Comparison of ENCODE assay signal across 8 cellular contexts in genomic region chr4:186105721-186106335, GRCh38. TPM values are rescaled to one million over a fixed set of nuclear protein-coding genes. Genes with fewer than 3 reads are reported as not detected.
DNase-seq lines count a peak whose midpoint lies in the region; TF ChIP-seq lines count a peak whose summit lies in the region.

No MANE protein-coding gene starts in this region.

- no peaks in the 10 kb centered on the region for H3K4me1 Mint-ChIP-seq in activated T-helper 1 cell treated with anti-CD3 and anti-CD28 coated beads, Interleukin-12 subunit alpha, Interleukin-12 subunit beta, Interleukin-2, Interleukin-4 antibody, amounts not matched to agents 30 ng/mL and 10 ng/mL and 1 ng/mL, durations not matched to agents 14 hours and 24 hours and 36 hours (ENCODE audit: low read depth)

- no peak overlapping the region for H3K27ac ChIP-seq in iPS-20b (ENCODE audit: low read length)
- peak overlapping the region in 1 of 8 donors; percentile 13 for H3K27ac ChIP-seq in spleen

- H3K9ac ChIP-seq in iPS-20b (ENCODE audit: low read depth, low read length) = peak overlapping the region; percentile 47; the same call in 1 of the 2 replicates

- H3K4me1 ChIP-seq in HAP-1 (peaks cover 21% of the 10 kb centered on the region), iPS-20b (ENCODE audit: insufficient read depth, low read length) (peaks cover 8% of the 10 kb centered on the region; the same call in 1 of the 2 replicates), spleen (peaks cover 0 to 17% (median 12%) of the 10 kb centered on the region in 6 donors)

- H3K27ac Mint-ChIP-seq in activated T-helper 1 cell treated with anti-CD3 and anti-CD28 coated beads, Interleukin-12 subunit alpha, Interleukin-12 subunit beta, Interleukin-2, Interleukin-4 antibody, amounts not matched to agents 30 ng/mL and 10 ng/mL and 1 ng/mL, durations not matched to agents 14 hours and 24 hours and 36 hours = no peak overlapping the region

- in situ Hi-C loops in HAP-1 (cut with MboI; ENCODE audit: low sequenced_read_pairs) = no loop called here

- H3K9me3 ChIP-seq in HAP-1 (no peaks in the 10 kb centered on the region), iPS-20b (ENCODE audit: insufficient read depth, low read depth, low read length) (no peaks in the 10 kb centered on the region), spleen (no peaks in the 10 kb centered on the region)

- no peak for TF ChIP-seq CTCF in spleen (IDR thresholded peaks at IDR 0.05 in 8 of 11, conservative IDR thresholded peaks at IDR 0.05 in 3 of 11)

- DNase-seq in DMS53 (lab: John Stamatoyannopoulos, UW) = peak; percentile 87
- DNase-seq in HAP-1 (ENCODE audit: low spot score in 2 of 2) = peak; percentile 17 to 56
- no peak for DNase-seq in activated T-helper 1 cell treated with anti-CD3 and anti-CD28 coated beads, Interleukin-12 subunit alpha, Interleukin-12 subunit beta, Interleukin-2, Interleukin-4 antibody, amounts not matched to agents 30 ng/mL and 10 ng/mL and 1 ng/mL, durations not matched to agents 14 hours and 24 hours and 36 hours (ENCODE audit: low spot score)
- no peak for DNase-seq in spleen
- DNase-seq in amniotic stem cell (lab: John Stamatoyannopoulos, UW) = no peak
- DNase-seq in middle frontal gyrus (ENCODE audit: extremely low spot score, low spot score) = no peak
- no peak for DNase-seq in NCI-H226

- H3K9me3 Mint-ChIP-seq in activated T-helper 1 cell treated with anti-CD3 and anti-CD28 coated beads, Interleukin-12 subunit alpha, Interleukin-12 subunit beta, Interleukin-2, Interleukin-4 antibody, amounts not matched to agents 30 ng/mL and 10 ng/mL and 1 ng/mL, durations not matched to agents 14 hours and 24 hours and 36 hours = no peaks in the 10 kb centered on the region

- peak overlapping the region; percentile 40 for H3K4me3 ChIP-seq in HAP-1
- H3K4me3 ChIP-seq in iPS-20b (ENCODE audit: low read length) = peak overlapping the region; percentile 61
- peak overlapping the region; percentile 33 to 71 (median 43) for H3K4me3 ChIP-seq in spleen

- H3K27me3 ChIP-seq in HAP-1 (ENCODE audit: low read depth) (no peaks in the 10 kb centered on the region), iPS-20b (ENCODE audit: insufficient read depth, low read length) (peaks cover 42% of the 10 kb centered on the region), spleen (replicated peaks in 1 of 7) (peaks cover 4 to 73% (median 23%) of the 10 kb centered on the region in 7 donors)

- H3K36me3 Mint-ChIP-seq in activated T-helper 1 cell treated with anti-CD3 and anti-CD28 coated beads, Interleukin-12 subunit alpha, Interleukin-12 subunit beta, Interleukin-2, Interleukin-4 antibody, amounts not matched to agents 30 ng/mL and 10 ng/mL and 1 ng/mL, durations not matched to agents 14 hours and 24 hours and 36 hours (ENCODE audit: low read depth) = no peaks in the 10 kb centered on the region

- WGBS in spleen, 5 donors = 49 to 54% (median 51%) methylated on average over 8 of the region's 8 CpGs

- no peaks in the 10 kb centered on the region for H3K36me3 ChIP-seq in HAP-1 (replicated peaks)
- no peaks in the 10 kb centered on the region for H3K36me3 ChIP-seq in iPS-20b (ENCODE audit: insufficient read depth, low read depth, low read length)
- H3K36me3 ChIP-seq in spleen = no peaks in the 10 kb centered on the region

- intact Hi-C loops in activated T-helper 1 cell treated with anti-CD3 and anti-CD28 coated beads, Interleukin-12 subunit alpha, Interleukin-12 subunit beta, Interleukin-2, Interleukin-4 antibody, amounts not matched to agents 30 ng/mL and 10 ng/mL and 1 ng/mL, durations not matched to agents 14 hours and 24 hours and 36 hours (cut with micrococcal nuclease) = no loop called here
- intact Hi-C loops in spleen (cut with DNase I; ENCODE audit: low total_unique reads) = no loop called here

- no peak for TF ChIP-seq POLR2A in spleen (IDR thresholded peaks at IDR 0.05)

- H3K27me3 Mint-ChIP-seq in activated T-helper 1 cell treated with anti-CD3 and anti-CD28 coated beads, Interleukin-12 subunit alpha, Interleukin-12 subunit beta, Interleukin-2, Interleukin-4 antibody, amounts not matched to agents 30 ng/mL and 10 ng/mL and 1 ng/mL, durations not matched to agents 14 hours and 24 hours and 36 hours (ENCODE audit: insufficient read depth) = peaks cover 43% of the 10 kb centered on the region

- peak overlapping the region; percentile 54 for H3K4me3 Mint-ChIP-seq in activated T-helper 1 cell treated with anti-CD3 and anti-CD28 coated beads, Interleukin-12 subunit alpha, Interleukin-12 subunit beta, Interleukin-2, Interleukin-4 antibody, amounts not matched to agents 30 ng/mL and 10 ng/mL and 1 ng/mL, durations not matched to agents 14 hours and 24 hours and 36 hours

RNA-seq across cellular contexts. Expression of gene FAM149A, which starts 1.3 kb away (rescaled TPM):
- total RNA-seq in activated T-helper 1 cell treated with anti-CD3 and anti-CD28 coated beads, Interleukin-12 subunit alpha, Interleukin-12 subunit beta, Interleukin-2, Interleukin-4 antibody, amounts not matched to agents 30 ng/mL and 10 ng/mL and 1 ng/mL, durations not matched to agents 14 hours and 24 hours and 36 hours = 0.61 TPM in 1 of 2 replicates, not detected in the other
- total RNA-seq in spleen = 1 to 10 TPM; 2.2 to 7.3 (median 3.5) TPM
- polyA plus RNA-seq in spleen = 1 to 10 TPM in 2 of 3 donors, under 1 TPM in 1; 0.61 to 1.7 (median 1.3) TPM

RNA-seq across cellular contexts. Expression of gene TLR3, which starts 36.9 kb away (rescaled TPM):
- not detected in 2 replicates for total RNA-seq in activated T-helper 1 cell treated with anti-CD3 and anti-CD28 coated beads, Interleukin-12 subunit alpha, Interleukin-12 subunit beta, Interleukin-2, Interleukin-4 antibody, amounts not matched to agents 30 ng/mL and 10 ng/mL and 1 ng/mL, durations not matched to agents 14 hours and 24 hours and 36 hours
- total RNA-seq in spleen = 10 to 100 TPM in 2 of 7 donors, 1 to 10 TPM in 5; 5.7 to 14.8 (median 6.9) TPM
- under 1 TPM; 0.17 to 0.77 (median 0.44) TPM for polyA plus RNA-seq in spleen

Comparison
In these comparisons a context has a peak if more than half of its experiments do, and no peak if none do; other contexts are left out.
1. DNase-seq: peak in DMS53 (single experiment) and HAP-1 (2 of 2); none in activated T-helper 1 cell treated with anti-CD3 and anti-CD28 coated beads, Interleukin-12 subunit alpha, Interleukin-12 subunit beta, Interleukin-2, Interleukin-4 antibody, amounts not matched to agents 30 ng/mL and 10 ng/mL and 1 ng/mL, durations not matched to agents 14 hours and 24 hours and 36 hours (single experiment), spleen (single experiment), amniotic stem cell (single experiment), middle frontal gyrus (single experiment) and NCI-H226 (single experiment).
2. Peak in every context shown above with its lines, with median percentiles within 50 percentile points of each other: H3K4me3 ChIP-seq.